ENCODE assay signal across 17 cellular contexts in genomic region chr10:131574707-131575430, GRCh38.
A peak's percentile ranks its signal among the peaks of the same experiment; 100 is the strongest.
DNase-seq lines count a peak whose midpoint lies in the region; ATAC-seq and TF ChIP-seq lines count a peak whose summit lies in the region.
"Had no signal": no experiment of that assay in that cellular context is flagged by ENCODE, and none has a peak within 500 bp of the region (broad histone marks: within the 10 kb centered on the region; RNA-seq: fewer than 3 reads in every experiment).

No MANE protein-coding gene starts in this region.

- H3K4me3 ChIP-seq in left ventricle myocardium inferior: no peak overlapping the region
- H3K4me3 ChIP-seq in psoas muscle: no peak overlapping the region
- H3K4me3 ChIP-seq: K562 had no signal

- WGBS in psoas muscle, 3 donors: 56 to 67% (median 58%) methylated on average over 30 to 32 of the region's 32 CpGs

- no peaks in the 10 kb centered on the region for H3K4me1 ChIP-seq in left ventricle myocardium inferior
- no peaks in the 10 kb centered on the region for H3K4me1 ChIP-seq in psoas muscle

- H3K36me3 ChIP-seq in left ventricle myocardium inferior: no peaks in the 10 kb centered on the region
- H3K36me3 ChIP-seq in psoas muscle (ENCODE audit: insufficient read depth in 1 of 2, low read depth in 1 of 2): no peaks in the 10 kb centered on the region

- CTCF ChIA-PET in GM10248 (lab: Yijun Ruan, JAX): no interaction called here

- TF ChIP-seq CTCF in left ventricle myocardium inferior (IDR thresholded peaks at IDR 0.05; ENCODE audit: borderline replicate concordance) (no peak), psoas muscle (IDR thresholded peaks at IDR 0.05) (no peak), GM10248 (IDR thresholded peaks at IDR 0.05; ENCODE audit: control extremely low read depth, extremely low read depth, low read depth, missing control alignments) (no peak)

- H3K27ac ChIP-seq in left ventricle myocardium inferior (replicated peaks) (no peak overlapping the region), psoas muscle (peak overlapping the region; percentile 9)

- intact Hi-C loops in cardiac septum (cut with DNase I): no loop called here
- intact Hi-C loops in left ventricle myocardium inferior (cut with micrococcal nuclease): no loop called here
- intact Hi-C loops in psoas muscle (cut with DNase I): no loop called here

- POLR2A ChIA-PET in GM10248 (lab: Yijun Ruan, JAX): no interaction called here

- ATAC-seq in psoas muscle (peak; percentile 56 to 85 (median 84)), GM18873 (IDR thresholded peaks at IDR 0.05; ENCODE audit: low FRiP score, unreplicated experiment) (no peak), HG02610 (IDR thresholded peaks at IDR 0.05; ENCODE audit: unreplicated experiment) (no peak)
- ATAC-seq: K562 had no signal

- DNase-seq in cardiac septum (ENCODE audit: low spot score): peak; percentile 71
- DNase-seq in left ventricle myocardium inferior: no peak
- DNase-seq in islet precursor cell: peak; percentile 46
- peak; percentile 43 to 63 for DNase-seq in psoas muscle
- no peak for DNase-seq in GM10248 (ENCODE audit: extremely low spot score)
- DNase-seq in retina: no peak
- DNase-seq: DMS 273 treated with DMSO at 0.1 percent for 48 hours, GDM1, NCI-H1436, NCI-H2029, NCI-H2171, NCI-H748 treated with DMSO at 0.1 percent for 48 hours, OCI-M1, RPMI8226 had no signal

- H3K9me3 ChIP-seq in left ventricle myocardium inferior (replicated peaks) (no peaks in the 10 kb centered on the region), psoas muscle (no peaks in the 10 kb centered on the region)

- peaks cover 53% of the 10 kb centered on the region for H3K27me3 ChIP-seq in left ventricle myocardium inferior (ENCODE audit: low read depth)
- no peaks in the 10 kb centered on the region for H3K27me3 ChIP-seq in psoas muscle (ENCODE audit: insufficient read depth in 3 of 3, low read length in 2 of 3)

Comparison
In these comparisons a context has a peak if more than half of its experiments do, and no peak if none do; other contexts are left out.
1. DNase-seq: peak in cardiac septum (single experiment), islet precursor cell (single experiment) and psoas muscle (2 of 2); none in left ventricle myocardium inferior (single experiment), GM10248 (single experiment) and retina (single experiment).
2. ATAC-seq: peak in psoas muscle (4 of 4); none in GM18873 (single experiment) and HG02610 (single experiment).